24 cellular contexts compared by ENCODE assay signal in genomic region chr4:123127865-123128264, GRCh38.
DNase-seq lines count a peak whose midpoint lies in the region; ATAC-seq, FAIRE-seq and TF ChIP-seq lines count a peak whose summit lies in the region.
"Had no signal": no experiment of that assay in that cellular context is flagged by ENCODE, and none has a peak within 500 bp of the region (broad histone marks: within the 10 kb centered on the region; RNA-seq: fewer than 3 reads in every experiment).

No MANE protein-coding gene starts in this region.

- H4K91ac ChIP-seq in IMR-90 (ENCODE audit: insufficient read depth, low read depth, low read length): no peak overlapping the region

- no peak overlapping the region for H3K14ac ChIP-seq in IMR-90 (replicated peaks; ENCODE audit: low read depth, low read length)

- no peak overlapping the region for H2AK9ac ChIP-seq in IMR-90 (replicated peaks; ENCODE audit: low read depth, low read length, poor library complexity)

- TF ChIP-seq CTCF in IMR-90 (conservative IDR thresholded peaks at IDR 0.05; ENCODE audit: low read depth, low read length): no peak
- TF ChIP-seq CTCF in bronchial epithelial cell (IDR thresholded peaks at IDR 0.05; ENCODE audit: insufficient read depth, low read length, severe bottlenecking): no peak
- no peak for TF ChIP-seq CTCF in keratinocyte (optimal IDR thresholded peaks at IDR 0.05 in 1 of 3, IDR thresholded peaks at IDR 0.05 in 1 of 3, conservative IDR thresholded peaks at IDR 0.05 in 1 of 3; ENCODE audit: extremely low read depth in 1 of 3, insufficient read depth in 2 of 3, low read length in 3 of 3)
- TF ChIP-seq CTCF in vagina (IDR thresholded peaks at IDR 0.05): no peak

- no peaks in the 10 kb centered on the region for H4K20me1 ChIP-seq in IMR-90 (ENCODE audit: insufficient read depth, low read length)
- H4K20me1 ChIP-seq in keratinocyte (ENCODE audit: control insufficient read depth, extremely low read depth, insufficient read depth, low read length): no peaks in the 10 kb centered on the region
- H4K20me1 ChIP-seq: BLaER1 treated with 17β-estradiol and CSF1 and Interleukin-3, amounts not matched to agents 10 nM and 100 nM had no signal

- no peak overlapping the region for H3K4me3 Mint-ChIP-seq in T-helper 2 cell treated with Interferon-gamma antibody and Interleukin-4, amounts not matched to agents 5 μg/mL and 100 μg/mL, for 36 hours
- H3K4me3 Mint-ChIP-seq: activated T-cell treated with anti-CD3 and anti-CD28 coated beads, Interleukin-2, amount 50 U/mL, for 4 hours; naive B cell; stimulated activated effector memory CD8-positive, alpha-beta T cell treated with anti-CD3 and anti-CD28 coated beads, Interleukin-12 subunit alpha, Interleukin-12 subunit beta, amount 100 ng/mL, for 72 hours had no signal

- no peaks in the 10 kb centered on the region for H3K4me1 ChIP-seq in IMR-90 (ENCODE audit: control insufficient read depth, insufficient read depth, low read length)
- H3K4me1 ChIP-seq in keratinocyte (ENCODE audit: control insufficient read depth, extremely low read depth, insufficient read depth, low read length): peaks cover 13% of the 10 kb centered on the region
- H3K4me1 ChIP-seq in skeletal muscle satellite cell (ENCODE audit: control insufficient read depth, insufficient read depth, low read length): peaks cover 12% of the 10 kb centered on the region
- no peaks in the 10 kb centered on the region for H3K4me1 ChIP-seq in vagina
- H3K4me1 ChIP-seq: BLaER1 treated with 17β-estradiol and CSF1 and Interleukin-3, amounts not matched to agents 10 nM and 100 nM; psoas muscle had no signal

- H3K79me2 ChIP-seq in keratinocyte (ENCODE audit: control insufficient read depth, insufficient read depth, low read length): no peaks in the 10 kb centered on the region

- peak overlapping the region; percentile 50; the same call in 1 of the 2 replicates for H2BK120ac ChIP-seq in IMR-90 (ENCODE audit: low read depth, low read length)

- in situ Hi-C loops in IMR-90 (cut with MboI; ENCODE audit: low sequenced_read_pairs): no loop called here

- POLR2A ChIA-PET in IMR-90 (lab: Charles Lee; ENCODE audit: unreplicated experiment): no interaction called here

- dilution Hi-C loops in IMR-90 (cut with HindIII; ENCODE audit: low sequenced_read_pairs, unreplicated experiment) (no loop called here), keratinocyte (cut with MboI; ENCODE audit: extremely low pct_ligation_motif_present, low sequenced_read_pairs) (no loop called here)

- peak overlapping the region; percentile 41; the same call in 1 of the 2 replicates for H3K27ac ChIP-seq in IMR-90 (ENCODE audit: insufficient read depth, low read length)
- peak overlapping the region; percentile 75 for H3K27ac ChIP-seq in keratinocyte (ENCODE audit: control insufficient read depth, insufficient read depth, low read length)
- no peak overlapping the region for H3K27ac ChIP-seq in vagina
- H3K27ac ChIP-seq: BLaER1 treated with 17β-estradiol and CSF1 and Interleukin-3, amounts not matched to agents 10 nM and 100 nM; brain microvascular endothelial cell; left lung; psoas muscle; tibial nerve had no signal

- no peak overlapping the region for H2AK5ac ChIP-seq in IMR-90 (ENCODE audit: low read depth, low read length)

- H3K9ac ChIP-seq in IMR-90 (ENCODE audit: low read depth, low read length) (no peak overlapping the region), keratinocyte (ENCODE audit: control insufficient read depth, extremely low read depth, insufficient read depth, low read length) (peak overlapping the region; percentile 44), skeletal muscle satellite cell (ENCODE audit: low read depth, low read length) (peak overlapping the region; percentile 33)
- H3K9ac ChIP-seq: BLaER1 treated with 17β-estradiol and CSF1 and Interleukin-3, amounts not matched to agents 10 nM and 100 nM had no signal

- H2AFZ ChIP-seq in IMR-90 (replicated peaks; ENCODE audit: low read length, poor library complexity) (no peak overlapping the region), keratinocyte (ENCODE audit: control insufficient read depth, low read length) (peak overlapping the region; percentile 73)

- peak overlapping the region; percentile 41 for H2BK5ac ChIP-seq in IMR-90 (ENCODE audit: low read depth, low read length, poor library complexity, severe bottlenecking)

- TF ChIP-seq POLR2A in IMR-90 (IDR thresholded peaks at IDR 0.05; ENCODE audit: low read depth, low read length) (no peak), vagina (IDR thresholded peaks at IDR 0.05) (no peak)

- H3K9me3 ChIP-seq in IMR-90 (ENCODE audit: control insufficient read depth, insufficient read depth, low read length): no peaks in the 10 kb centered on the region
- no peaks in the 10 kb centered on the region for H3K9me3 ChIP-seq in keratinocyte (ENCODE audit: control insufficient read depth, low read depth, low read length)
- H3K9me3 ChIP-seq in skeletal muscle satellite cell (replicated peaks; ENCODE audit: low read length): no peaks in the 10 kb centered on the region
- no peaks in the 10 kb centered on the region for H3K9me3 ChIP-seq in vagina
- H3K9me3 ChIP-seq: BLaER1 treated with 17β-estradiol and CSF1 and Interleukin-3, amounts not matched to agents 10 nM and 100 nM; left lung; psoas muscle; tibial nerve had no signal

- peak overlapping the region; percentile 38; the same call in 1 of the 2 replicates for H2BK20ac ChIP-seq in IMR-90 (ENCODE audit: low read depth, low read length)

- H3K36me3 ChIP-seq in IMR-90 (ENCODE audit: control insufficient read depth, insufficient read depth, low read length): no peaks in the 10 kb centered on the region
- H3K36me3 ChIP-seq in bronchial epithelial cell (ENCODE audit: control insufficient read depth, insufficient read depth, low read length): no peaks in the 10 kb centered on the region
- no peaks in the 10 kb centered on the region for H3K36me3 ChIP-seq in keratinocyte (ENCODE audit: control insufficient read depth in 2 of 2, extremely low read depth in 1 of 2, insufficient read depth in 2 of 2, low read length in 2 of 2)
- no peaks in the 10 kb centered on the region for H3K36me3 ChIP-seq in skeletal muscle satellite cell (ENCODE audit: insufficient read depth, low read length)
- no peaks in the 10 kb centered on the region for H3K36me3 ChIP-seq in vagina
- H3K36me3 ChIP-seq: BLaER1 treated with 17β-estradiol and CSF1 and Interleukin-3, amounts not matched to agents 10 nM and 100 nM; brain microvascular endothelial cell; left lung; tibial nerve had no signal

- no peaks in the 10 kb centered on the region for H3K27me3 Mint-ChIP-seq in T-helper 2 cell treated with Interferon-gamma antibody and Interleukin-4, amounts not matched to agents 5 μg/mL and 100 μg/mL, for 36 hours (ENCODE audit: low read depth)
- H3K27me3 Mint-ChIP-seq: naive B cell had no signal

- peak overlapping the region; percentile 61; the same call in 1 of the 2 replicates for H3K23ac ChIP-seq in IMR-90 (ENCODE audit: low read depth, low read length)

- H3K4me1 Mint-ChIP-seq in T-helper 2 cell treated with Interferon-gamma antibody and Interleukin-4, amounts not matched to agents 5 μg/mL and 100 μg/mL, for 36 hours (ENCODE audit: low read depth): no peaks in the 10 kb centered on the region
- H3K4me1 Mint-ChIP-seq: naive B cell; stimulated activated effector memory CD8-positive, alpha-beta T cell treated with anti-CD3 and anti-CD28 coated beads, Interleukin-12 subunit alpha, Interleukin-12 subunit beta, amount 100 ng/mL, for 72 hours had no signal

- H3K4me2 ChIP-seq in IMR-90 (ENCODE audit: low read depth, low read length) (no peak overlapping the region), keratinocyte (ENCODE audit: control insufficient read depth, extremely low read depth, insufficient read depth, low read depth, low read length) (peak overlapping the region; percentile 83), skeletal muscle satellite cell (ENCODE audit: low read length) (no peak overlapping the region)
- H3K4me2 ChIP-seq: BLaER1 treated with 17β-estradiol and CSF1 and Interleukin-3, amounts not matched to agents 10 nM and 100 nM had no signal

- no peak overlapping the region for H3K56ac ChIP-seq in IMR-90 (ENCODE audit: extremely low read depth, insufficient read depth, low read length)

- H3K27me3 ChIP-seq in IMR-90 (ENCODE audit: control insufficient read depth, insufficient read depth, low read length): no peaks in the 10 kb centered on the region
- no peaks in the 10 kb centered on the region for H3K27me3 ChIP-seq in bronchial epithelial cell (ENCODE audit: control insufficient read depth, insufficient read depth, low read length)
- H3K27me3 ChIP-seq in keratinocyte (ENCODE audit: control insufficient read depth, extremely low read depth, insufficient read depth, low read length): no peaks in the 10 kb centered on the region
- H3K27me3 ChIP-seq in skeletal muscle satellite cell (ENCODE audit: control insufficient read depth, insufficient read depth, low read length): no peaks in the 10 kb centered on the region
- no peaks in the 10 kb centered on the region for H3K27me3 ChIP-seq in vagina
- H3K27me3 ChIP-seq: BLaER1 treated with 17β-estradiol and CSF1 and Interleukin-3, amounts not matched to agents 10 nM and 100 nM; brain microvascular endothelial cell; left lung; tibial nerve had no signal

- H4K8ac ChIP-seq in IMR-90 (ENCODE audit: low read depth in 2 of 2, low read length in 2 of 2): peak overlapping the region in 1 of 2 experiments; percentile 53; a peak in 2 of 4 replicates

- DNase-seq in IMR-90 (no peak), bronchial epithelial cell (ENCODE audit: low read depth) (peak; percentile 89), keratinocyte (ENCODE audit: low read depth, low spot score) (peak; percentile 26), epidermal melanocyte (ENCODE audit: insufficient read length, low spot score) (no peak), vagina (ENCODE audit: extremely low spot score in 2 of 2) (no peak), NOMO-1 treated with dmso at 0.1 percent for 144 hours (lab: John Stamatoyannopoulos, UW; ENCODE audit: unreplicated experiment) (no peak)
- DNase-seq in T-helper 2 cell treated with Interferon-gamma antibody and Interleukin-4, amounts not matched to agents 5 μg/mL and 100 μg/mL, for 36 hours (ENCODE audit: low spot score): no peak
- DNase-seq: activated CD4-positive, alpha-beta T cell treated with anti-CD3 and anti-CD28 coated beads, Interleukin-2, amount 50 U/mL, for 48 hours; activated T-cell treated with anti-CD3 and anti-CD28 coated beads, Interleukin-2, amount 50 U/mL, for 4 hours; brain microvascular endothelial cell; Karpas-422; left lung; NCI-H1105; NCI-H82; psoas muscle; stimulated activated CD4-positive, alpha-beta T cell treated with anti-CD3 and anti-CD28 coated beads, Interleukin-12 subunit alpha, Interleukin-12 subunit beta, amount 100 ng/mL, for 4 hours had no signal

- TF ChIP-seq RAD21 in IMR-90 (IDR thresholded peaks at IDR 0.05; ENCODE audit: low read length): no peak

- H3K36me3 Mint-ChIP-seq in T-helper 2 cell treated with Interferon-gamma antibody and Interleukin-4, amounts not matched to agents 5 μg/mL and 100 μg/mL, for 36 hours (ENCODE audit: low read depth): peaks cover 3% of the 10 kb centered on the region
- H3K36me3 Mint-ChIP-seq: activated naive CD4-positive, alpha-beta T cell treated with anti-CD3 and anti-CD28 coated beads, Interleukin-2, amount 50 U/mL, for 72 hours; stimulated activated effector memory CD8-positive, alpha-beta T cell treated with anti-CD3 and anti-CD28 coated beads, Interleukin-12 subunit alpha, Interleukin-12 subunit beta, amount 100 ng/mL, for 72 hours had no signal

- no peak overlapping the region for H3K4ac ChIP-seq in IMR-90 (ENCODE audit: low read depth, low read length)

- H3K9me1 ChIP-seq in IMR-90 (ENCODE audit: insufficient read depth, low read length) (no peaks in the 10 kb centered on the region), keratinocyte (ENCODE audit: control insufficient read depth, extremely low read depth, insufficient read depth, low read length) (no peaks in the 10 kb centered on the region)

- intact Hi-C loops in IMR-90 (cut with micrococcal nuclease) (loop anchor here (1.0 to 10.0 kb wide), 7 partner anchors 268 to 1134 kb away; partner anchors contain the start of gene SPRY1), vagina (cut with DNase I) (no loop called here)

- 0 out of 4 replicates have a peak, but pooled peaks cover 0 to 3% of the 10 kb centered on the region in 2 experiments for H3K79me1 ChIP-seq in IMR-90 (ENCODE audit: low read depth in 1 of 2, low read length in 2 of 2)

- CTCF ChIA-PET in IMR-90 (lab: Yijun Ruan, JAX): interaction anchor here (0.6 to 1.5 kb wide), 6 partner anchors 190 to 984 kb away, joined by 3 to 8 read pairs (median 4); partner anchors contain the start of gene SPRY1

- peak overlapping the region; percentile 16 for H3K18ac ChIP-seq in IMR-90 (ENCODE audit: low read depth, low read length)

- BruUV-seq in IMR-90 (replicated peaks; lab: Mats Ljungman, UMichigan): no TSS peak

- H3K27ac Mint-ChIP-seq in T-helper 2 cell treated with Interferon-gamma antibody and Interleukin-4, amounts not matched to agents 5 μg/mL and 100 μg/mL, for 36 hours: no peak overlapping the region
- H3K27ac Mint-ChIP-seq: activated naive CD4-positive, alpha-beta T cell treated with anti-CD3 and anti-CD28 coated beads, Interleukin-2, amount 50 U/mL, for 72 hours; naive B cell; stimulated activated effector memory CD8-positive, alpha-beta T cell treated with anti-CD3 and anti-CD28 coated beads, Interleukin-12 subunit alpha, Interleukin-12 subunit beta, amount 100 ng/mL, for 72 hours had no signal

- H3K4me3 ChIP-seq in IMR-90 (ENCODE audit: insufficient read depth, low read depth, low read length): no peak overlapping the region
- no peak overlapping the region for H3K4me3 ChIP-seq in bronchial epithelial cell (ENCODE audit: low read depth, low read length)
- H3K4me3 ChIP-seq in keratinocyte (ENCODE audit: control insufficient read depth in 2 of 3, extremely low read depth in 1 of 3, insufficient read depth in 2 of 3, low read depth in 1 of 3, low read length in 3 of 3): peak overlapping the region in 2 of 3 experiments; percentile 20 to 32
- no peak overlapping the region for H3K4me3 ChIP-seq in skeletal muscle satellite cell (ENCODE audit: low read length)
- no peak overlapping the region for H3K4me3 ChIP-seq in vagina
- H3K4me3 ChIP-seq: BLaER1 treated with 17β-estradiol and CSF1 and Interleukin-3, amounts not matched to agents 10 nM and 100 nM; left lung; psoas muscle; tibial nerve had no signal

- peak; percentile 59 for ATAC-seq in IMR-90 (ENCODE audit: low read depth)
- ATAC-seq: activated naive CD4-positive, alpha-beta T cell treated with anti-CD3 and anti-CD28 coated beads, Interleukin-2, amount 50 U/mL, for 72 hours; activated T-cell treated with anti-CD3 and anti-CD28 coated beads, Interleukin-2, amount 50 U/mL, for 4 hours; psoas muscle; stimulated activated effector memory CD8-positive, alpha-beta T cell treated with anti-CD3 and anti-CD28 coated beads, Interleukin-12 subunit alpha, Interleukin-12 subunit beta, amount 100 ng/mL, for 72 hours had no signal

- no peak overlapping the region for H2BK15ac ChIP-seq in IMR-90 (ENCODE audit: low read depth, low read length)

- FAIRE-seq in bronchial epithelial cell (lab: Jason Lieb, UNC): no peak
- peak; percentile 74 for FAIRE-seq in keratinocyte (lab: Jason Lieb, UNC)
- FAIRE-seq: H54, RCC 7860 had no signal

- no CpG with 5 or more reads among the region's 2 CpGs for WGBS in IMR-90 (ENCODE audit: extremely low coverage in 2 of 2, insufficient read length in 1 of 2), 2 experiments

- H4K5ac ChIP-seq in IMR-90 (ENCODE audit: low read depth, low read length): no peak overlapping the region; the same call in 1 of the 2 replicates

- no peaks in the 10 kb centered on the region for H3K9me3 Mint-ChIP-seq in T-helper 2 cell treated with Interferon-gamma antibody and Interleukin-4, amounts not matched to agents 5 μg/mL and 100 μg/mL, for 36 hours
- H3K9me3 Mint-ChIP-seq: activated naive CD4-positive, alpha-beta T cell treated with anti-CD3 and anti-CD28 coated beads, Interleukin-2, amount 50 U/mL, for 72 hours; activated T-cell treated with anti-CD3 and anti-CD28 coated beads, Interleukin-2, amount 50 U/mL, for 4 hours; naive B cell; stimulated activated effector memory CD8-positive, alpha-beta T cell treated with anti-CD3 and anti-CD28 coated beads, Interleukin-12 subunit alpha, Interleukin-12 subunit beta, amount 100 ng/mL, for 72 hours had no signal

Comparison
In these comparisons a context has a peak if more than half of its experiments do, and no peak if none do; other contexts are left out.
1. DNase-seq: peak in bronchial epithelial cell (single experiment) and keratinocyte (single experiment); none in IMR-90 (single experiment), epidermal melanocyte (single experiment), T-helper 2 cell treated with Interferon-gamma antibody and Interleukin-4, amounts not matched to agents 5 μg/mL and 100 μg/mL, for 36 hours (single experiment), vagina (0 of 2) and NOMO-1 treated with dmso at 0.1 percent for 144 hours (single experiment).
2. H3K4me3 ChIP-seq: peak in keratinocyte (2 of 3); none in IMR-90 (single experiment), bronchial epithelial cell (single experiment), skeletal muscle satellite cell (single experiment) and vagina (0 of 2).